In the genomic region with DNA sequence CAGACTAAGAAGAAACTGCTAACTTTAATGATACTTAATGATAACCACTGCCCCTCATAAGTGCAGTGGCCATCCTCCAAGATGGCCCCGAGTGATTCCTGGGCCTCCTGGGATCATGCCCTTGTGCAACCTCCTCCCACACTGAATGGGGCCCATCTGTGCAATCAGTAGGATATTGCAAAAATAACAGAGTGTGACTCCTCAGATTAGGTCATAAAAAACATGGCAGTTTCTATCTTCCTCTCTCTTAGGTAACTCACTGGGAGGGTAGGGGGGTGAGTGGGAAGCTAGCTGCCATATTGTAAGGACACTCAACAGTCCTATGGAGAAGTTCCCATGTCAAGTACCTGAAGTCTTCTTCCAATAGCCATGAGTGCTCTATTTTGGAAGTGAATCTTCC, we compare ENCODE assay signal across 16 cellular contexts.
"Had no signal": no experiment of that assay in that cellular context is flagged by ENCODE, and none has a peak within 500 bp of the region (broad histone marks: within the 10 kb centered on the region; RNA-seq: fewer than 3 reads in every experiment).

No MANE protein-coding gene starts in this region.

- H3K4me3 ChIP-seq: breast epithelium, mucosa of descending colon, prostate gland, right atrium auricular region, tibial artery, uterus had no signal

- ATAC-seq: activated CD4-positive, alpha-beta T cell treated with anti-CD3 and anti-CD28 coated beads for 36 hours; esophagus mucosa; mucosa of descending colon; stimulated activated naive CD8-positive, alpha-beta T cell treated with anti-CD3 and anti-CD28 coated beads, Interleukin-15, Interleukin-2, amounts not matched to agents 100 U/mL and 50 U/mL, for 24 hours had no signal

- H3K27me3 ChIP-seq: breast epithelium, right atrium auricular region, uterus had no signal

- FAIRE-seq: astrocyte, TTC549 had no signal

- H3K36me3 ChIP-seq: breast epithelium, prostate gland, right atrium auricular region, tibial artery, uterus had no signal

- H3K9me3 ChIP-seq: mucosa of descending colon, prostate gland, tibial artery, uterus had no signal

- DNase-seq: activated CD4-positive, alpha-beta T cell treated with anti-CD3 and anti-CD28 coated beads for 36 hours; activated CD4-positive, alpha-beta T cell treated with anti-CD3 and anti-CD28 coated beads, Interleukin-2, amount 50 U/mL, for 48 hours; activated gamma-delta T cell; effector CD8-positive, alpha-beta T cell; mucosa of descending colon; naive B cell; stimulated activated naive CD8-positive, alpha-beta T cell treated with anti-CD3 and anti-CD28 coated beads, Interleukin-15, Interleukin-2, amounts not matched to agents 100 U/mL and 50 U/mL, for 24 hours; substantia nigra; tibial artery; uterus had no signal

- H3K27ac ChIP-seq: breast epithelium, prostate gland, right atrium auricular region, tibial artery, uterus had no signal

- H3K4me1 ChIP-seq: breast epithelium, prostate gland, right atrium auricular region, uterus had no signal
